In the genomic region with DNA sequence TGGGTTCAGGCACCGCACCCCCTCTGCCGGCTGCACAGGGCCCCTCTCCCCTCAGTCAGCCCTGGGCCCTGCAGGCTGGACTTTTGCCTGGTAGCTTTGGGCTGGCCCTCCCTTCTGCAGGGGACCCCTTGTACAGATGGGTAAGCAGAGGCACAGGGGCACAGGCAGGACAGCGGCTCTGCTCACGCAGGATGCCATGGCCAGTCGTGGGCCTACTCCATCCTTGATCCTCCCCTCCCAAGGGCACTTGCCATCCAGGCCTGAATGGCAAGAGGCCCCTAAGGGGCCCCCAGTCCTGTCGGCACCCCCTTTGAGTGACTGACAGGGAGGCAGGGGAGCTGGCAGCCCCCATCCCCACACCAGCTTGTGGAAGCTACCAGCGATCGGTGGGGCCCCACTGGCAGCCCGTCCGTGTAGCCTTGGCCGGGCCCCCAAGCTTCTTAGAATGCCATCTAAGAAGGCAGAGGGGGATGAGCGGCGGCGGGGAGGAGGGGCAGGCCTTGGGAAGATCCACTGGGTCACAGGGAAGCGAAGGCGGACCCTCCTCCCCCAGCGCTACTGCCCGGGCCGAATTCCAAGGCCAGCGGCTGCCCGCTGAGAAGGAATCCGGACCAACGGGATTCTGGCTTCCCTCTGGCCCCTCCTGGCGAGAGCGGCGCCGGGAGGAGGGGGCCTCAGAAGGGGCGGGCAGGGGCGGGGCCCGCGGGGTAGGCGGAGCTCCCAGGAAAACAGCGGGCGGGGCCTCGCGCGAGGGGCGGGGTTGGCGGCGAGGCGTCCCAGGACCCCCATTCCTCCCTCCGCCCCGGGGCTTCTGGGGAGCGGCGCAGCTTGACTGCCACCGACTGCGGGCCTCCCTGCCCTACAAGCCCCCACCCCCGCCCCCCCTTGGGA, we compare ENCODE assay signal across 9 cellular contexts. TPM values are rescaled to one million over a fixed set of nuclear protein-coding genes. Genes with fewer than 3 reads are reported as not detected.
A peak's percentile ranks its signal among the peaks of the same experiment; 100 is the strongest.
DNase-seq lines count a peak whose midpoint lies in the region; ATAC-seq and TF ChIP-seq lines count a peak whose summit lies in the region.
"Had no signal": no experiment of that assay in that cellular context is flagged by ENCODE, and none has a peak within 500 bp of the region (broad histone marks: within the 10 kb centered on the region; RNA-seq: fewer than 3 reads in every experiment).

No MANE protein-coding gene starts in this region.

- intact Hi-C loops in spleen (cut with DNase I; ENCODE audit: low total_unique reads): no loop called here

- no peak for TF ChIP-seq CTCF in HFF-Myc (IDR thresholded peaks at IDR 0.05; ENCODE audit: low read depth, low read length, missing control alignments)
- TF ChIP-seq CTCF in coronary artery (IDR thresholded peaks at IDR 0.05): no peak
- no peak for TF ChIP-seq CTCF in spleen (IDR thresholded peaks at IDR 0.05 in 8 of 11, conservative IDR thresholded peaks at IDR 0.05 in 3 of 11)
- no peak for TF ChIP-seq CTCF in GM10266 (IDR thresholded peaks at IDR 0.05; ENCODE audit: control insufficient read depth, insufficient read depth, low read depth, missing control alignments)

- H3K4me3 ChIP-seq in HFF-Myc (replicated peaks; ENCODE audit: low read depth, low read length) (peak overlapping the region; percentile 21), coronary artery (peak overlapping the region; percentile 71), spleen (peak overlapping the region in 7 of 8 donors; percentile 12 to 65 (median 37))

- H3K9me3 ChIP-seq in spleen: peaks cover 0 to 13% (median 4%) of the 10 kb centered on the region in 8 donors

- H3K27ac ChIP-seq in coronary artery (peak overlapping the region; percentile 33 to 82), layer of hippocampus (ENCODE audit: low read depth, low read length) (peak overlapping the region; percentile 46), spleen (peak overlapping the region; percentile 60 to 87 (median 82))

- ATAC-seq in GM21737 (IDR thresholded peaks at IDR 0.05; ENCODE audit: unreplicated experiment) (no peak), HG03097 (IDR thresholded peaks at IDR 0.05; ENCODE audit: low FRiP score, unreplicated experiment) (no peak)

- H3K36me3 ChIP-seq in spleen: no peaks in the 10 kb centered on the region

- TF ChIP-seq POLR2A in spleen (IDR thresholded peaks at IDR 0.05): no peak

- DNase-seq in HFF-Myc (ENCODE audit: extremely low read depth, low read depth) (no peak), coronary artery (ENCODE audit: low spot score) (no peak), spleen (peak; percentile 80), GM10266 (ENCODE audit: extremely low spot score) (no peak)
- DNase-seq in activated CD8-positive, alpha-beta memory T cell treated with anti-CD3 and anti-CD28 coated beads for 24 hours: no peak
- DNase-seq: T-cell had no signal

- WGBS in spleen, 5 donors: 14 to 28% (median 16%) methylated on average over 24 to 48 of the region's 48 CpGs

- H3K27me3 ChIP-seq in layer of hippocampus (ENCODE audit: control insufficient read depth, insufficient read depth, low read length) (no peaks in the 10 kb centered on the region), spleen (replicated peaks in 1 of 7) (peaks cover 0 to 26% (median 7%) of the 10 kb centered on the region in 7 donors)

- H3K4me1 ChIP-seq in spleen: peaks cover 0 to 32% (median 15%) of the 10 kb centered on the region in 6 donors

RNA-seq across cellular contexts. Expression of gene CHKA, which starts 6.8 kb away (rescaled TPM):
- 10 to 100 TPM; 24.8 to 76.1 (median 43.2) TPM for total RNA-seq in spleen
- polyA plus RNA-seq in spleen: 10 to 100 TPM; 19.7 to 26.1 (median 24.7) TPM

Comparison
In these comparisons a context has a peak if more than half of its experiments do, and no peak if none do; other contexts are left out.
1. H3K4me3 ChIP-seq: peak in every context shown above with its lines; median percentile 71 in coronary artery; 37 in spleen; 21 in HFF-Myc.